Comparison of ENCODE assay signal across 10 cellular contexts in genomic region chr5:140011297-140011802, GRCh38. TPM values are rescaled to one million over a fixed set of nuclear protein-coding genes. Genes with fewer than 3 reads are reported as not detected.
A peak's percentile ranks its signal among the peaks of the same experiment; 100 is the strongest.
DNase-seq lines count a peak whose midpoint lies in the region; ATAC-seq, FAIRE-seq and TF ChIP-seq lines count a peak whose summit lies in the region.
"Had no signal": no experiment of that assay in that cellular context is flagged by ENCODE, and none has a peak within 500 bp of the region (broad histone marks: within the 10 kb centered on the region; RNA-seq: fewer than 3 reads in every experiment).

No MANE protein-coding gene starts in this region.

- H3K4me3 ChIP-seq in GM12878 = no peak overlapping the region

- H3K9ac ChIP-seq in GM12878 (ENCODE audit: control insufficient read depth, insufficient read depth, low read length) = no peak overlapping the region
- H3K9ac ChIP-seq: SK-N-SH had no signal

- H3K36me3 ChIP-seq in GM12878 (ENCODE audit: control insufficient read depth in 2 of 2, insufficient read depth in 2 of 2, low read length in 1 of 2) = no peaks in the 10 kb centered on the region; a peak in 1 of 4 replicates

- DNase-seq in AG08396 (ENCODE audit: low spot score) = peak; percentile 18
- peak; percentile 83 for DNase-seq in GM12878 (ENCODE audit: low read depth, low spot score)
- DNase-seq in islet precursor cell = no peak
- no peak for DNase-seq in HK-2 (ENCODE audit: unreplicated experiment)
- no peak for DNase-seq in NCI-H1436 (lab: John Stamatoyannopoulos, UW)
- DNase-seq in NCI-H128 (lab: John Stamatoyannopoulos, UW; ENCODE audit: unreplicated experiment) = no peak
- DNase-seq: SK-N-SH had no signal

- no peak for FAIRE-seq in GM12878 (lab: Jason Lieb, UNC)

- peak; percentile 82 for ATAC-seq in GM19397 (IDR thresholded peaks at IDR 0.05; ENCODE audit: unreplicated experiment)
- ATAC-seq in HG03108 (IDR thresholded peaks at IDR 0.05; ENCODE audit: unreplicated experiment) = peak; percentile 60
- ATAC-seq in GM12878 = peak; percentile 95

- BruUV-seq in GM12878 (replicated peaks; lab: Mats Ljungman, UMichigan) = no TSS peak

- peaks cover 17% of the 10 kb centered on the region for H3K4me1 ChIP-seq in GM12878 (ENCODE audit: control insufficient read depth, insufficient read depth, low read length)

- intact Hi-C loops in GM12878 (cut with micrococcal nuclease; ENCODE audit: unreplicated experiment) = loop anchor here (2.0 kb wide), 1 partner anchor 21 kb away; no protein-coding TSS in a partner anchor

- 13% methylated on average over 3 of the region's 3 CpGs for WGBS in GM12878 (ENCODE audit: insufficient coverage, insufficient replicate concordance, low lambda C conversion rate, missing lambda C conversion rate)

- peak; percentile 72 to 83 for TF ChIP-seq EP300 in GM12878 (IDR thresholded peaks at IDR 0.05; ENCODE audit: borderline replicate concordance in 1 of 2, control insufficient read depth in 1 of 2, low read depth in 2 of 2, low read length in 2 of 2)

- SMC1A ChIA-PET in GM12878 (lab: Charles Lee; ENCODE audit: uncharacterized antibody, unreplicated experiment) = interaction anchor here (1.2 to 27.7 kb wide), 3 partner anchors 9 to 31 kb away, joined by 3 to 394 read pairs (median 4); partner anchors contain the start of gene NRG2

- POLR2A ChIA-PET in GM12878 (lab: Charles Lee) = interaction anchor here (1.0 to 1.4 kb wide), 2 partner anchors 16 to 27 kb away, joined by 4 to 6 read pairs; no protein-coding TSS in a partner anchor

- no peak for TF ChIP-seq CTCF in GM12878 (IDR thresholded peaks at IDR 0.05 in 2 of 3, conservative IDR thresholded peaks at IDR 0.05 in 1 of 3; ENCODE audit: control insufficient read depth in 2 of 3, extremely low read depth in 1 of 3, insufficient read depth in 1 of 3, low read depth in 3 of 3, low read length in 3 of 3)

- TF ChIP-seq POLR2A in GM12878 (IDR thresholded peaks at IDR 0.05; ENCODE audit: low read depth, low read length) = 0 out of 2 replicates have a peak, but pooled peaks have one; percentile 23

- no peak overlapping the region for H2AFZ ChIP-seq in GM12878 (ENCODE audit: control insufficient read depth, low read depth, low read length)

- RAD21 ChIA-PET in GM12878 (lab: Charles Lee; ENCODE audit: unreplicated experiment) = interaction anchor here (1.1 to 1.8 kb wide), 3 partner anchors 11 to 30 kb away, joined by 3 to 7 read pairs (median 6); no protein-coding TSS in a partner anchor

- in situ Hi-C loops in GM12878 (cut with MboI) = no loop called here

- peak overlapping the region; percentile 63 for H3K27ac ChIP-seq in GM12878 (ENCODE audit: control insufficient read depth, insufficient read depth)
- H3K27ac ChIP-seq: HL-60 had no signal

- peaks cover 31% of the 10 kb centered on the region for H3K79me2 ChIP-seq in GM12878 (ENCODE audit: control insufficient read depth, insufficient read depth, low read length)

- peaks cover 2% of the 10 kb centered on the region; the same call in 2 of the 3 replicates for H3K9me3 ChIP-seq in GM12878 (replicated peaks; ENCODE audit: control insufficient read depth, insufficient read depth, low read length)
- H3K9me3 ChIP-seq: SK-N-SH had no signal

- no peak; the same call in 1 of the 2 replicates for TF ChIP-seq RAD21 in GM12878 (IDR thresholded peaks at IDR 0.05; ENCODE audit: insufficient read depth, low read depth, low read length)

- H4K20me1 ChIP-seq in GM12878 (ENCODE audit: control insufficient read depth, insufficient read depth) = no peaks in the 10 kb centered on the region

- no peaks in the 10 kb centered on the region for H3K27me3 ChIP-seq in GM12878 (replicated peaks in 1 of 2; ENCODE audit: control insufficient read depth in 2 of 2, insufficient read depth in 2 of 2, low read length in 1 of 2)

- CTCF ChIA-PET in GM12878 (lab: Yijun Ruan, JAX) = interaction anchor here (1.3 to 6.1 kb wide), 2 partner anchors 39 to 42 kb away, joined by 3 to 45 read pairs; no protein-coding TSS in a partner anchor

- H3K4me2 ChIP-seq in GM12878 (ENCODE audit: control insufficient read depth, insufficient read depth) = peak overlapping the region; percentile 60
- H3K4me2 ChIP-seq: SK-N-SH had no signal

TF ChIP-seq in GM12878, 131 proteins besides CTCF, POLR2A, EP300 and RAD21 (continues in another document):
- TF ChIP-seq, protein P1, sequence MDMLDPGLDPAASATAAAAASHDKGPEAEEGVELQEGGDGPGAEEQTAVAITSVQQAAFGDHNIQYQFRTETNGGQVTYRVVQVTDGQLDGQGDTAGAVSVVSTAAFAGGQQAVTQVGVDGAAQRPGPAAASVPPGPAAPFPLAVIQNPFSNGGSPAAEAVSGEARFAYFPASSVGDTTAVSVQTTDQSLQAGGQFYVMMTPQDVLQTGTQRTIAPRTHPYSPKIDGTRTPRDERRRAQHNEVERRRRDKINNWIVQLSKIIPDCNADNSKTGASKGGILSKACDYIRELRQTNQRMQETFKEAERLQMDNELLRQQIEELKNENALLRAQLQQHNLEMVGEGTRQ (IDR thresholded peaks at IDR 0.05; ENCODE audit: borderline replicate concordance, low read depth, low read length) = no peak; the same call in 1 of the 2 replicates
- TF ChIP-seq MYB (IDR thresholded peaks at IDR 0.05; ENCODE audit: borderline replicate concordance, low read depth, low read length) = no peak
- no peak for TF ChIP-seq NFXL1 (IDR thresholded peaks at IDR 0.05; ENCODE audit: borderline replicate concordance)
- TF ChIP-seq MEF2B (IDR thresholded peaks at IDR 0.05; ENCODE audit: partially characterized antibody, poor library complexity, severe bottlenecking) = peak; percentile 95
- TF ChIP-seq, protein P2, sequence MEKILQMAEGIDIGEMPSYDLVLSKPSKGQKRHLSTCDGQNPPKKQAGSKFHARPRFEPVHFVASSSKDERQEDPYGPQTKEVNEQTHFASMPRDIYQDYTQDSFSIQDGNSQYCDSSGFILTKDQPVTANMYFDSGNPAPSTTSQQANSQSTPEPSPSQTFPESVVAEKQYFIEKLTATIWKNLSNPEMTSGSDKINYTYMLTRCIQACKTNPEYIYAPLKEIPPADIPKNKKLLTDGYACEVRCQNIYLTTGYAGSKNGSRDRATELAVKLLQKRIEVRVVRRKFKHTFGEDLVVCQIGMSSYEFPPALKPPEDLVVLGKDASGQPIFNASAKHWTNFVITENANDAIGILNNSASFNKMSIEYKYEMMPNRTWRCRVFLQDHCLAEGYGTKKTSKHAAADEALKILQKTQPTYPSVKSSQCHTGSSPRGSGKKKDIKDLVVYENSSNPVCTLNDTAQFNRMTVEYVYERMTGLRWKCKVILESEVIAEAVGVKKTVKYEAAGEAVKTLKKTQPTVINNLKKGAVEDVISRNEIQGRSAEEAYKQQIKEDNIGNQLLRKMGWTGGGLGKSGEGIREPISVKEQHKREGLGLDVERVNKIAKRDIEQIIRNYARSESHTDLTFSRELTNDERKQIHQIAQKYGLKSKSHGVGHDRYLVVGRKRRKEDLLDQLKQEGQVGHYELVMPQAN (conservative IDR thresholded peaks at IDR 0.05) = no peak
- TF ChIP-seq RELA (IDR thresholded peaks at IDR 0.05; ENCODE audit: borderline replicate concordance, partially characterized antibody) = peak; percentile 47
- no peak for TF ChIP-seq HDGF (IDR thresholded peaks at IDR 0.05)
- TF ChIP-seq ZNF207 (IDR thresholded peaks at IDR 0.05; ENCODE audit: borderline replicate concordance) = no peak; the same call in 1 of the 2 replicates
- TF ChIP-seq, protein P3, sequence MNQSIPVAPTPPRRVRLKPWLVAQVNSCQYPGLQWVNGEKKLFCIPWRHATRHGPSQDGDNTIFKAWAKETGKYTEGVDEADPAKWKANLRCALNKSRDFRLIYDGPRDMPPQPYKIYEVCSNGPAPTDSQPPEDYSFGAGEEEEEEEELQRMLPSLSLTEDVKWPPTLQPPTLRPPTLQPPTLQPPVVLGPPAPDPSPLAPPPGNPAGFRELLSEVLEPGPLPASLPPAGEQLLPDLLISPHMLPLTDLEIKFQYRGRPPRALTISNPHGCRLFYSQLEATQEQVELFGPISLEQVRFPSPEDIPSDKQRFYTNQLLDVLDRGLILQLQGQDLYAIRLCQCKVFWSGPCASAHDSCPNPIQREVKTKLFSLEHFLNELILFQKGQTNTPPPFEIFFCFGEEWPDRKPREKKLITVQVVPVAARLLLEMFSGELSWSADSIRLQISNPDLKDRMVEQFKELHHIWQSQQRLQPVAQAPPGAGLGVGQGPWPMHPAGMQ (IDR thresholded peaks at IDR 0.05; ENCODE audit: borderline replicate concordance) = no peak

RNA-seq across cellular contexts. Expression of gene NRG2, which starts 31.7 kb away (rescaled TPM):
- total RNA-seq in GM12878 (2013; cell fraction: nucleolus; rRNA removed) = 53.8 and 54.8 TPM in 2 replicates
- total RNA-seq in GM12878 (2014; rRNA removed) (19.7 and 20.3 TPM in 2 replicates), GM12878 (2014; rRNA removed; fragmentation: Illumina TruSeq; extraction: Trizol) (10.8 and 11.9 TPM in 2 replicates), GM12878 (2021) (21.0 and 21.7 TPM in 2 replicates)
- 1.5 TPM for polyA plus RNA-seq in GM12878 (2011; ENCODE audit: low read depth)
- polyA plus RNA-seq in GM12878 (2011; rRNA removed) (3.2 and 7.3 TPM in 2 replicates), GM12878 (2014; fragmentation: Illumina TruSeq; extraction: Trizol) (4.9 and 11.8 TPM in 2 replicates), GM12878 (2014; fragmentation: Nextera tagmentation; extraction: Ambion mirVana) (under 1 TPM; 0.10 to 0.15 TPM), GM12878 (2014; rRNA removed) (15.4 and 18.7 TPM in 2 replicates), GM12878 (2016; fragmentation: Nextera tagmentation; extraction: Ambion mirVana) (1 to 10 TPM; 3.1 to 3.7 TPM)
- polyA plus RNA-seq in GM12878 (2011; cell fraction: cytosol; rRNA removed) = 7.9 and 9.5 TPM in 2 replicates
- polyA plus RNA-seq in GM12878 (2011; cell fraction: nucleus; rRNA removed) = 18.4 and 19.2 TPM in 2 replicates
- polyA plus RNA-seq in GM12878 (2012) = 4.3 and 4.8 TPM in 2 replicates
- 5.3 and 9.1 TPM in 2 replicates for polyA minus RNA-seq in GM12878 (2011; rRNA and poly(A)+ RNA removed)
- polyA minus RNA-seq in GM12878 (2011; cell fraction: cytosol; rRNA and poly(A)+ RNA removed) = 3.5 and 5.5 TPM in 2 replicates
- polyA minus RNA-seq in GM12878 (2011; cell fraction: nucleus; rRNA and poly(A)+ RNA removed) = 8.6 and 15.8 TPM in 2 replicates

Comparison
In these comparisons a context has a peak if more than half of its experiments do, and no peak if none do; other contexts are left out.
1. DNase-seq: peak in AG08396 (single experiment) and GM12878 (single experiment); none in islet precursor cell (single experiment), HK-2 (single experiment), NCI-H1436 (single experiment) and NCI-H128 (single experiment).
2. Peak in every context shown above with its lines, with median percentiles within 50 percentile points of each other: ATAC-seq.